In genomic region chr4:188780028-188780427, GRCh38 we compare ENCODE assay signal across 23 cellular contexts.
DNase-seq lines count a peak whose midpoint lies in the region; ATAC-seq, FAIRE-seq and TF ChIP-seq lines count a peak whose summit lies in the region.
"Had no signal": no experiment of that assay in that cellular context is flagged by ENCODE, and none has a peak within 500 bp of the region (broad histone marks: within the 10 kb centered on the region; RNA-seq: fewer than 3 reads in every experiment).

No MANE protein-coding gene starts in this region.

- POLR2A ChIA-PET in HEK293T (lab: Yijun Ruan, JAX): no interaction called here

- no peaks in the 10 kb centered on the region for H4K20me1 ChIP-seq in astrocyte (ENCODE audit: insufficient read depth, low read length)

- H3K9me3 ChIP-seq in astrocyte (ENCODE audit: insufficient read depth, low read depth, low read length): no peaks in the 10 kb centered on the region
- H3K9me3 ChIP-seq in mesenchymal stem cell (ENCODE audit: control insufficient read depth, low read length): no peaks in the 10 kb centered on the region
- H3K9me3 ChIP-seq in body of pancreas: no peaks in the 10 kb centered on the region
- H3K9me3 ChIP-seq: BE2C had no signal

- H2AFZ ChIP-seq in astrocyte (ENCODE audit: low read depth, low read length): no peak overlapping the region
- no peak overlapping the region for H2AFZ ChIP-seq in mesenchymal stem cell (ENCODE audit: low read depth, low read length)

- H3K27me3 ChIP-seq in astrocyte (ENCODE audit: insufficient read depth, low read length) (no peaks in the 10 kb centered on the region), mesenchymal stem cell (ENCODE audit: control insufficient read depth in 1 of 2, insufficient read depth in 1 of 2, low read length in 2 of 2) (no peaks in the 10 kb centered on the region), body of pancreas (no peaks in the 10 kb centered on the region)
- H3K27me3 ChIP-seq: BE2C had no signal

- H3K4me1 Mint-ChIP-seq in astrocyte (ENCODE audit: low read depth, unreplicated experiment): peaks cover 40% of the 10 kb centered on the region
- H3K4me1 Mint-ChIP-seq: CD14-positive monocyte; CD8-positive, alpha-beta memory T cell had no signal

- H3K27ac ChIP-seq in astrocyte (ENCODE audit: low read depth, low read length) (no peak overlapping the region), mesenchymal stem cell (ENCODE audit: low read length, poor library complexity, severe bottlenecking) (peak overlapping the region; percentile 45), body of pancreas (no peak overlapping the region)
- H3K27ac ChIP-seq: SK-N-MC had no signal

- no peaks in the 10 kb centered on the region for H3K79me1 ChIP-seq in mesenchymal stem cell (replicated peaks; ENCODE audit: low read length, poor library complexity, severe bottlenecking)

- H3K4me1 ChIP-seq in astrocyte (ENCODE audit: insufficient read depth, low read length) (no peaks in the 10 kb centered on the region), mesenchymal stem cell (ENCODE audit: control insufficient read depth, insufficient read depth, low read depth, low read length) (peaks cover 5% of the 10 kb centered on the region), body of pancreas (no peaks in the 10 kb centered on the region)
- H3K4me1 ChIP-seq: BE2C had no signal

- H2BK5ac ChIP-seq in mesenchymal stem cell (ENCODE audit: low read depth, low read length, poor library complexity, severe bottlenecking): no peak overlapping the region

- no peaks in the 10 kb centered on the region for H3K27me3 Mint-ChIP-seq in astrocyte (ENCODE audit: low read depth, unreplicated experiment)
- H3K27me3 Mint-ChIP-seq: CD8-positive, alpha-beta memory T cell had no signal

- no peaks in the 10 kb centered on the region for H3K36me3 ChIP-seq in astrocyte (ENCODE audit: insufficient read depth, low read length)
- H3K36me3 ChIP-seq in mesenchymal stem cell (ENCODE audit: control insufficient read depth in 1 of 2, insufficient read depth in 2 of 2, low read depth in 1 of 2, low read length in 2 of 2): no peaks in the 10 kb centered on the region
- no peaks in the 10 kb centered on the region for H3K36me3 ChIP-seq in body of pancreas (replicated peaks in 1 of 2; ENCODE audit: insufficient read depth in 1 of 2, low read depth in 2 of 2)
- H3K36me3 ChIP-seq: BE2C had no signal

- no peak overlapping the region for H2BK15ac ChIP-seq in mesenchymal stem cell (ENCODE audit: low read depth, poor library complexity, severe bottlenecking)

- no peak overlapping the region for H3K23ac ChIP-seq in mesenchymal stem cell (ENCODE audit: low read length in 2 of 2)

- H4K91ac ChIP-seq in mesenchymal stem cell (ENCODE audit: low read length): no peak overlapping the region

- no peak overlapping the region for H2BK12ac ChIP-seq in mesenchymal stem cell (ENCODE audit: low read length in 2 of 2)

- H3K36me3 Mint-ChIP-seq in astrocyte (ENCODE audit: low read depth, unreplicated experiment): no peaks in the 10 kb centered on the region
- H3K36me3 Mint-ChIP-seq: CD14-positive monocyte; CD8-positive, alpha-beta memory T cell had no signal

- CTCF ChIA-PET in HEK293T (lab: Yijun Ruan, JAX): interaction anchor here (0.6 to 1.0 kb wide), 6 partner anchors 11 to 592 kb away, joined by 3 to 7 read pairs (median 4); no protein-coding TSS in a partner anchor

- no peak for TF ChIP-seq POLR2A in body of pancreas (IDR thresholded peaks at IDR 0.05)

- H3K4me2 ChIP-seq in astrocyte (ENCODE audit: low read length): no peak overlapping the region
- no peak overlapping the region for H3K4me2 ChIP-seq in mesenchymal stem cell (ENCODE audit: low read length, poor library complexity, severe bottlenecking)

- DNase-seq in HEK293T (ENCODE audit: extremely low spot score) (no peak), astrocyte (ENCODE audit: low read depth) (no peak), mesenchymal stem cell (no peak), omental fat pad (ENCODE audit: low spot score) (no peak), HTR-8/SVneo (ENCODE audit: insufficient read length, low spot score) (no peak), body of pancreas (no peak)
- DNase-seq: ACHN; BE2C; CD8-positive, alpha-beta memory T cell; DMS 273 treated with DMSO at 0.1 percent for 48 hours; DMS79 treated with DMSO at 0.1 percent for 48 hours; KG1; MM.1S; NCI-H2029; NCI-H526 treated with DMSO at 0.1 percent for 48 hours; SIG-M5 had no signal

- no peak overlapping the region for H3K4ac ChIP-seq in mesenchymal stem cell (ENCODE audit: low read depth in 1 of 2, low read length in 2 of 2)

- TF ChIP-seq CTCF in astrocyte (IDR thresholded peaks at IDR 0.05; ENCODE audit: insufficient read depth, low read depth, low read length) (no peak), omental fat pad (IDR thresholded peaks at IDR 0.05) (no peak), body of pancreas (IDR thresholded peaks at IDR 0.05) (no peak)

- 75% methylated on average over 5 of the region's 5 CpGs for WGBS in mesenchymal stem cell
- WGBS in body of pancreas, 2 donors: 66 to 70% methylated on average over 5 of the region's 5 CpGs

- FAIRE-seq in astrocyte (lab: Jason Lieb, UNC) (no peak), HTR-8/SVneo (lab: Jason Lieb, UNC) (no peak)
- FAIRE-seq: GM12892, H1 had no signal

- intact Hi-C loops in body of pancreas (cut with DNase I): no loop called here

- no peaks in the 10 kb centered on the region for H3K79me2 ChIP-seq in astrocyte (ENCODE audit: insufficient read depth, low read length)

- H3K9ac ChIP-seq in astrocyte (ENCODE audit: low read length) (no peak overlapping the region), mesenchymal stem cell (ENCODE audit: low read length) (no peak overlapping the region)

- no peak overlapping the region for H3K18ac ChIP-seq in mesenchymal stem cell (ENCODE audit: low read depth in 1 of 2, low read length in 2 of 2)

- H3K4me3 ChIP-seq in astrocyte (ENCODE audit: insufficient read depth, low read depth, low read length) (no peak overlapping the region), mesenchymal stem cell (ENCODE audit: insufficient read depth in 1 of 2, low read depth in 1 of 2, low read length in 2 of 2) (no peak overlapping the region), body of pancreas (no peak overlapping the region)
- H3K4me3 ChIP-seq: SK-N-MC had no signal

- H3K4me3 Mint-ChIP-seq in astrocyte (ENCODE audit: unreplicated experiment): no peak overlapping the region
- H3K4me3 Mint-ChIP-seq: CD14-positive monocyte; CD8-positive, alpha-beta memory T cell had no signal

- H4K8ac ChIP-seq in mesenchymal stem cell (ENCODE audit: low read length): no peak overlapping the region

- no peak overlapping the region for H2AK5ac ChIP-seq in mesenchymal stem cell (ENCODE audit: low read length, severe bottlenecking)

- peak overlapping the region; percentile 95 for H3K27ac Mint-ChIP-seq in astrocyte (ENCODE audit: unreplicated experiment)
- H3K27ac Mint-ChIP-seq: CD14-positive monocyte; CD8-positive, alpha-beta memory T cell had no signal

- H3K14ac ChIP-seq in mesenchymal stem cell (ENCODE audit: low read length in 2 of 2): no peak overlapping the region

- H3K9me3 Mint-ChIP-seq in astrocyte (ENCODE audit: unreplicated experiment): no peaks in the 10 kb centered on the region

- ATAC-seq in omental fat pad (ENCODE audit: low FRiP score) (no peak), HG03175 (IDR thresholded peaks at IDR 0.05; ENCODE audit: unreplicated experiment) (no peak), body of pancreas (no peak)
- ATAC-seq: HCT116, Panc1 had no signal

- H2BK120ac ChIP-seq in mesenchymal stem cell (ENCODE audit: low read depth, low read length): no peak overlapping the region

TF ChIP-seq in HEK293T, 16 proteins besides CTCF, POLR2A, EP300 and RAD21:
- TF ChIP-seq FOXM1 (IDR thresholded peaks at IDR 0.05; ENCODE audit: borderline replicate concordance) (no peak), TARDBP (IDR thresholded peaks at IDR 0.05) (no peak), ZNF384 (IDR thresholded peaks at IDR 0.05) (0 out of 2 replicates have a peak, but pooled peaks have one; percentile 29)
TF ChIP-seq in HEK293T: peak in this region for 1.
